ENCODE assay signal across 1 cellular context in genomic region chr1:26472330-26472900, GRCh38.
TF ChIP-seq lines count a peak whose summit lies in the region.

HMGN2 (plus strand) TSS chr1:26472440; CDS start chr1:26472613, 173 bp downstream.

TF ChIP-seq in A549, 52 proteins besides CTCF, POLR2A, EP300 and RAD21 (continued from another document):
- no peak for TF ChIP-seq REST (IDR thresholded peaks at IDR 0.05)
- TF ChIP-seq MAX (IDR thresholded peaks at IDR 0.05) = peak; percentile 6
- no peak for TF ChIP-seq E2F6 (IDR thresholded peaks at IDR 0.05; ENCODE audit: borderline replicate concordance, low read depth)
- no peak for TF ChIP-seq ZSCAN20 (CRISPR knock-in tag; IDR thresholded peaks at IDR 0.05)
- TF ChIP-seq SREBF2 (IDR thresholded peaks at IDR 0.05) = no peak
- TF ChIP-seq ELK1 (IDR thresholded peaks at IDR 0.05; ENCODE audit: low read depth, low read length) = no peak
- no peak for TF ChIP-seq HOXB5 (CRISPR knock-in tag; IDR thresholded peaks at IDR 0.05)
- no peak for TF ChIP-seq RCOR1 (IDR thresholded peaks at IDR 0.05; ENCODE audit: low read depth, low read length)
- TF ChIP-seq MAZ (IDR thresholded peaks at IDR 0.05; ENCODE audit: borderline replicate concordance, low read depth, low read length) = peak; percentile 12; the same call in 1 of the 2 replicates
- TF ChIP-seq FOSL2 (IDR thresholded peaks at IDR 0.05) = no peak
- no peak for TF ChIP-seq FOSL2 (CRISPR knock-in tag; IDR thresholded peaks at IDR 0.05)
